In genomic region chrX:40589606-40590321, GRCh38 we compare ENCODE assay signal across 1 cellular context.
TF ChIP-seq lines count a peak whose summit lies in the region.

No MANE protein-coding gene starts in this region.

TF ChIP-seq in GM12878, 131 proteins besides CTCF, POLR2A, EP300 and RAD21:
- TF ChIP-seq RUNX3 (IDR thresholded peaks at IDR 0.05; ENCODE audit: low read length), result peak; percentile 70
- peak; percentile 46; the same call in 1 of the 2 replicates for TF ChIP-seq JUNB (IDR thresholded peaks at IDR 0.05)
- peak; percentile 89 for TF ChIP-seq TCF7 (IDR thresholded peaks at IDR 0.05; ENCODE audit: borderline replicate concordance)
